Comparison of ENCODE assay signal across 9 cellular contexts in genomic region chr5:175590471-175590881, GRCh38.
DNase-seq lines count a peak whose midpoint lies in the region; ATAC-seq and TF ChIP-seq lines count a peak whose summit lies in the region.
"Had no signal": no experiment of that assay in that cellular context is flagged by ENCODE, and none has a peak within 500 bp of the region (broad histone marks: within the 10 kb centered on the region; RNA-seq: fewer than 3 reads in every experiment).

No MANE protein-coding gene starts in this region.

- DNase-seq in HCEC 1CT (peak; percentile 63), NOMO-1 (lab: John Stamatoyannopoulos, UW; ENCODE audit: unreplicated experiment in 2 of 2) (peak; percentile 60 to 87), dermis microvascular lymphatic vessel endothelial cell (ENCODE audit: low read depth in 2 of 2) (peak; percentile 5 to 45), omental fat pad (ENCODE audit: low spot score) (no peak), GM10248 (ENCODE audit: extremely low spot score) (no peak)
- DNase-seq: activated T-cell treated with anti-CD3 and anti-CD28 coated beads, Interleukin-2, amount 50 U/mL, for 4 hours; NCI-H2081 treated with DMSO at 0.1 percent for 48 hours had no signal

- ATAC-seq in omental fat pad (ENCODE audit: low FRiP score) (peak; percentile 37), GM21619 (IDR thresholded peaks at IDR 0.05; ENCODE audit: unreplicated experiment) (no peak), HG02840 (IDR thresholded peaks at IDR 0.05; ENCODE audit: low FRiP score, unreplicated experiment) (no peak)
- ATAC-seq: activated T-cell treated with anti-CD3 and anti-CD28 coated beads, Interleukin-2, amount 50 U/mL, for 4 hours had no signal

- CTCF ChIA-PET in GM10248 (lab: Yijun Ruan, JAX): no interaction called here

- POLR2A ChIA-PET in GM10248 (lab: Yijun Ruan, JAX): no interaction called here

- TF ChIP-seq CTCF in omental fat pad (IDR thresholded peaks at IDR 0.05): no peak
- no peak for TF ChIP-seq CTCF in GM10248 (IDR thresholded peaks at IDR 0.05; ENCODE audit: control extremely low read depth, extremely low read depth, low read depth, missing control alignments)

Comparison
In these comparisons a context has a peak if more than half of its experiments do, and no peak if none do; other contexts are left out.
1. DNase-seq: peak in HCEC 1CT (single experiment), NOMO-1 (2 of 2) and dermis microvascular lymphatic vessel endothelial cell (2 of 2); none in omental fat pad (single experiment) and GM10248 (single experiment).